Comparison of ENCODE assay signal across 8 cellular contexts in the genomic region with DNA sequence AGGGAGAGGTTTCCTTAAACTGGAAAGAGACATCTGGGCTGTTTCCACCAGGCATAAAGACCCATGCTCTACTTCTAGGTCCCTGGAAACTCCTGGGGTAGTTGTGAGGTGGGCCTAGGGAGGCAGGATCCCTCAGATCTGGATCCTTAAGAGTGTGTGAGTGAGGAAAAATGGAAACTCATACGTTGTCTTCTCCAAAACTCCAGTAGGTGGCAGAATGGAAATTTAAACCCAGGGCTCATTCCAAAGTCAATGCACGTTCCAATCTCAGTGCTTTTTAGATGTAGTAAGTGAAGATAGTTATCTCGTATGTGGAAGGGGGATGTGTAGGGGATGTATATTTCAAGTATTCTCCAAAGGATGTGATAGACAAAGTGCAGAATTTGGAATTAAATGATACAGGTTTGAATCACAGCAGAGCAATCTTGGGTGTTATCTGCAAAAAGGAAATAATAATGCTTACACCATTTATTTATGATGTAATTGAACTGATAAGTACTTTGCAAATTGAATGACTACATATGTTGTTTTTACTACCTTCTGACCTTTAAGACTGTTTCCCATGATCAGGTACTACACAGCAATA. TPM values are rescaled to one million over a fixed set of nuclear protein-coding genes. Genes with fewer than 3 reads are reported as not detected.
DNase-seq lines count a peak whose midpoint lies in the region; ATAC-seq and TF ChIP-seq lines count a peak whose summit lies in the region.

No MANE protein-coding gene starts in this region.

- peak; percentile 77 for TF ChIP-seq CTCF in HFFc6 (IDR thresholded peaks at IDR 0.05)
- no peak for TF ChIP-seq CTCF in WTC11 (IDR thresholded peaks at IDR 0.05)

- no peak overlapping the region for H3K4me3 Mint-ChIP-seq in HFFc6
- H3K4me3 Mint-ChIP-seq in WTC11 = no peak overlapping the region
- no peak overlapping the region for H3K4me3 Mint-ChIP-seq in activated naive CD8-positive, alpha-beta T cell treated with anti-CD3 and anti-CD28 coated beads, Interleukin-2, amount 50 U/mL, for 24 hours

- POLR2A ChIA-PET in WTC11 (lab: Charles Lee) = no interaction called here

- H3K27ac Mint-ChIP-seq in HFFc6 (no peak overlapping the region), WTC11 (no peak overlapping the region)
- no peak overlapping the region for H3K27ac Mint-ChIP-seq in activated naive CD8-positive, alpha-beta T cell treated with anti-CD3 and anti-CD28 coated beads, Interleukin-2, amount 50 U/mL, for 24 hours

- peak; percentile 39 for DNase-seq in COLO829 (ENCODE audit: low spot score)
- peak; percentile 36 for DNase-seq in HFFc6
- DNase-seq in WTC11 (ENCODE audit: low spot score) = no peak
- DNase-seq in left lobe of liver (ENCODE audit: low spot score) = no peak
- DNase-seq in HK-2 (ENCODE audit: unreplicated experiment) = no peak
- DNase-seq in DMS79 (lab: John Stamatoyannopoulos, UW) = no peak
- no peak for DNase-seq in activated naive CD8-positive, alpha-beta T cell treated with anti-CD3 and anti-CD28 coated beads, Interleukin-2, amount 50 U/mL, for 24 hours

- H3K4me1 Mint-ChIP-seq in HFFc6 (ENCODE audit: low read depth) (peaks cover 17% of the 10 kb centered on the region), WTC11 (peaks cover 25% of the 10 kb centered on the region)
- H3K4me1 Mint-ChIP-seq in activated naive CD8-positive, alpha-beta T cell treated with anti-CD3 and anti-CD28 coated beads, Interleukin-2, amount 50 U/mL, for 24 hours = no peaks in the 10 kb centered on the region

- peaks cover 5% of the 10 kb centered on the region; the same call in 1 of the 2 replicates for H3K9me3 Mint-ChIP-seq in HFFc6
- H3K9me3 Mint-ChIP-seq in WTC11 = peaks cover 6% of the 10 kb centered on the region
- H3K9me3 Mint-ChIP-seq in activated naive CD8-positive, alpha-beta T cell treated with anti-CD3 and anti-CD28 coated beads, Interleukin-2, amount 50 U/mL, for 24 hours = no peaks in the 10 kb centered on the region

- peaks cover 3% of the 10 kb centered on the region; the same call in 1 of the 2 replicates for H3K36me3 Mint-ChIP-seq in HFFc6 (ENCODE audit: low read depth)
- no peaks in the 10 kb centered on the region for H3K36me3 Mint-ChIP-seq in WTC11
- H3K36me3 Mint-ChIP-seq in activated naive CD8-positive, alpha-beta T cell treated with anti-CD3 and anti-CD28 coated beads, Interleukin-2, amount 50 U/mL, for 24 hours (ENCODE audit: low read depth) = no peaks in the 10 kb centered on the region

- H3K27me3 Mint-ChIP-seq in HFFc6 (ENCODE audit: insufficient read depth) = no peaks in the 10 kb centered on the region; the same call in none of the 2 replicates
- no peaks in the 10 kb centered on the region; the same call in 1 of the 2 replicates for H3K27me3 Mint-ChIP-seq in WTC11 (ENCODE audit: low read depth)
- H3K27me3 Mint-ChIP-seq in activated naive CD8-positive, alpha-beta T cell treated with anti-CD3 and anti-CD28 coated beads, Interleukin-2, amount 50 U/mL, for 24 hours = peaks cover 3% of the 10 kb centered on the region

- CTCF ChIA-PET in WTC11 (lab: Charles Lee) = interaction anchor here (1.0 to 1.8 kb wide), 5 partner anchors 9 to 145 kb away, joined by 3 to 6 read pairs (median 4); no protein-coding TSS in a partner anchor

- ATAC-seq in WTC11 (peak; percentile 49), left lobe of liver (peak; percentile 51), GM18861 (IDR thresholded peaks at IDR 0.05; ENCODE audit: unreplicated experiment) (no peak)
- no peak for ATAC-seq in activated naive CD8-positive, alpha-beta T cell treated with anti-CD3 and anti-CD28 coated beads, Interleukin-2, amount 50 U/mL, for 24 hours

TF ChIP-seq in WTC11, 78 proteins besides CTCF, POLR2A, EP300 and RAD21 (continues in another document):
- TF ChIP-seq ZNF317 (CRISPR knock-in tag; IDR thresholded peaks at IDR 0.05; ENCODE audit: borderline replicate concordance, low read depth) (peak; percentile 88), CBFB (CRISPR knock-in tag; IDR thresholded peaks at IDR 0.05; ENCODE audit: low read depth) (no peak), ZNF263 (CRISPR knock-in tag; IDR thresholded peaks at IDR 0.05; ENCODE audit: low read depth) (no peak)
- TF ChIP-seq, protein P1, sequence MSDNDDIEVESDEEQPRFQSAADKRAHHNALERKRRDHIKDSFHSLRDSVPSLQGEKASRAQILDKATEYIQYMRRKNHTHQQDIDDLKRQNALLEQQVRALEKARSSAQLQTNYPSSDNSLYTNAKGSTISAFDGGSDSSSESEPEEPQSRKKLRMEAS (CRISPR knock-in tag; IDR thresholded peaks at IDR 0.05) = no peak
- TF ChIP-seq, protein P2, sequence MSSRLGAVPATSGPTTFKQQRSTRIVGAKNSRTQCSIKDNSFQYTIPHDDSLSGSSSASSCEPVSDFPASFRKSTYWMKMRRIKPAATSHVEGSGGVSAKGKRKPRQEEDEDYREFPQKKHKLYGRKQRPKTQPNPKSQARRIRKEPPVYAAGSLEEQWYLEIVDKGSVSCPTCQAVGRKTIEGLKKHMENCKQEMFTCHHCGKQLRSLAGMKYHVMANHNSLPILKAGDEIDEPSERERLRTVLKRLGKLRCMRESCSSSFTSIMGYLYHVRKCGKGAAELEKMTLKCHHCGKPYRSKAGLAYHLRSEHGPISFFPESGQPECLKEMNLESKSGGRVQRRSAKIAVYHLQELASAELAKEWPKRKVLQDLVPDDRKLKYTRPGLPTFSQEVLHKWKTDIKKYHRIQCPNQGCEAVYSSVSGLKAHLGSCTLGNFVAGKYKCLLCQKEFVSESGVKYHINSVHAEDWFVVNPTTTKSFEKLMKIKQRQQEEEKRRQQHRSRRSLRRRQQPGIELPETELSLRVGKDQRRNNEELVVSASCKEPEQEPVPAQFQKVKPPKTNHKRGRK (CRISPR knock-in tag; IDR thresholded peaks at IDR 0.05; ENCODE audit: borderline replicate concordance) = no peak
- TF ChIP-seq, protein P3, sequence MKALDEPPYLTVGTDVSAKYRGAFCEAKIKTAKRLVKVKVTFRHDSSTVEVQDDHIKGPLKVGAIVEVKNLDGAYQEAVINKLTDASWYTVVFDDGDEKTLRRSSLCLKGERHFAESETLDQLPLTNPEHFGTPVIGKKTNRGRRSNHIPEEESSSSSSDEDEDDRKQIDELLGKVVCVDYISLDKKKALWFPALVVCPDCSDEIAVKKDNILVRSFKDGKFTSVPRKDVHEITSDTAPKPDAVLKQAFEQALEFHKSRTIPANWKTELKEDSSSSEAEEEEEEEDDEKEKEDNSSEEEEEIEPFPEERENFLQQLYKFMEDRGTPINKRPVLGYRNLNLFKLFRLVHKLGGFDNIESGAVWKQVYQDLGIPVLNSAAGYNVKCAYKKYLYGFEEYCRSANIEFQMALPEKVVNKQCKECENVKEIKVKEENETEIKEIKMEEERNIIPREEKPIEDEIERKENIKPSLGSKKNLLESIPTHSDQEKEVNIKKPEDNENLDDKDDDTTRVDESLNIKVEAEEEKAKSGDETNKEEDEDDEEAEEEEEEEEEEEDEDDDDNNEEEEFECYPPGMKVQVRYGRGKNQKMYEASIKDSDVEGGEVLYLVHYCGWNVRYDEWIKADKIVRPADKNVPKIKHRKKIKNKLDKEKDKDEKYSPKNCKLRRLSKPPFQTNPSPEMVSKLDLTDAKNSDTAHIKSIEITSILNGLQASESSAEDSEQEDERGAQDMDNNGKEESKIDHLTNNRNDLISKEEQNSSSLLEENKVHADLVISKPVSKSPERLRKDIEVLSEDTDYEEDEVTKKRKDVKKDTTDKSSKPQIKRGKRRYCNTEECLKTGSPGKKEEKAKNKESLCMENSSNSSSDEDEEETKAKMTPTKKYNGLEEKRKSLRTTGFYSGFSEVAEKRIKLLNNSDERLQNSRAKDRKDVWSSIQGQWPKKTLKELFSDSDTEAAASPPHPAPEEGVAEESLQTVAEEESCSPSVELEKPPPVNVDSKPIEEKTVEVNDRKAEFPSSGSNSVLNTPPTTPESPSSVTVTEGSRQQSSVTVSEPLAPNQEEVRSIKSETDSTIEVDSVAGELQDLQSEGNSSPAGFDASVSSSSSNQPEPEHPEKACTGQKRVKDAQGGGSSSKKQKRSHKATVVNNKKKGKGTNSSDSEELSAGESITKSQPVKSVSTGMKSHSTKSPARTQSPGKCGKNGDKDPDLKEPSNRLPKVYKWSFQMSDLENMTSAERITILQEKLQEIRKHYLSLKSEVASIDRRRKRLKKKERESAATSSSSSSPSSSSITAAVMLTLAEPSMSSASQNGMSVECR (CRISPR knock-in tag; IDR thresholded peaks at IDR 0.05; ENCODE audit: borderline replicate concordance) = no peak

RNA-seq across cellular contexts. Expression of a gene that starts 13.1 kb away (rescaled TPM):
- total RNA-seq in HFFc6 (2021; fragmentation: NEBNext Ultra II Directional; extraction: Animal tissue kit (Norgen Biotek cat#: 25700)) = 1,000 to 10,000 TPM in 4 of 6 experiments, 100 to 1,000 TPM in 2; 523 to 1,218 (median 1,082) TPM
- 0.11 TPM in 1 of 3 replicates, not detected in the others for total RNA-seq in WTC11 (2021)
- total RNA-seq in left lobe of liver = not detected

RNA-seq across cellular contexts. Expression of a gene that starts 30.6 kb away (rescaled TPM):
- total RNA-seq in HFFc6 (2021; fragmentation: NEBNext Ultra II Directional; extraction: Animal tissue kit (Norgen Biotek cat#: 25700)) = 1 to 10 TPM in 4 of 6 experiments, under 1 TPM in 2; 0.33 to 3.9 (median 1.1) TPM
- total RNA-seq in WTC11 (2021) = not detected in 3 replicates
- total RNA-seq in left lobe of liver = not detected

RNA-seq across cellular contexts. Expression of a gene that starts 32.4 kb away (rescaled TPM):
- total RNA-seq in HFFc6 (2021; fragmentation: NEBNext Ultra II Directional; extraction: Animal tissue kit (Norgen Biotek cat#: 25700)) = 100 to 1,000 TPM in 1 of 6 experiments, 10 to 100 TPM in 5; 35.4 to 112 (median 42.1) TPM
- total RNA-seq in WTC11 (2021) (not detected in 3 replicates), left lobe of liver (not detected)

Comparison
In these comparisons a context has a peak if more than half of its experiments do, and no peak if none do; other contexts are left out.
1. DNase-seq: peak in COLO829 (single experiment) and HFFc6 (single experiment); none in WTC11 (single experiment), left lobe of liver (single experiment), HK-2 (single experiment), DMS79 (single experiment) and activated naive CD8-positive, alpha-beta T cell treated with anti-CD3 and anti-CD28 coated beads, Interleukin-2, amount 50 U/mL, for 24 hours (single experiment).
2. ATAC-seq: peak in WTC11 (single experiment) and left lobe of liver (single experiment); none in GM18861 (single experiment) and activated naive CD8-positive, alpha-beta T cell treated with anti-CD3 and anti-CD28 coated beads, Interleukin-2, amount 50 U/mL, for 24 hours (single experiment).
3. RNA of a gene that starts 13.1 kb away (total RNA-seq): 523 to 1,218 TPM in HFFc6; 0.11 TPM in WTC11 and not detected in left lobe of liver (single experiment); every median in the first group is over 100 times any median in the second.
4. RNA of a gene that starts 32.4 kb away (total RNA-seq): 35.4 to 112 TPM in HFFc6; not detected in WTC11 and not detected in left lobe of liver (single experiment); every median in the first group is over 10 times any median in the second.